16 cellular contexts compared by ENCODE assay signal in the genomic region with DNA sequence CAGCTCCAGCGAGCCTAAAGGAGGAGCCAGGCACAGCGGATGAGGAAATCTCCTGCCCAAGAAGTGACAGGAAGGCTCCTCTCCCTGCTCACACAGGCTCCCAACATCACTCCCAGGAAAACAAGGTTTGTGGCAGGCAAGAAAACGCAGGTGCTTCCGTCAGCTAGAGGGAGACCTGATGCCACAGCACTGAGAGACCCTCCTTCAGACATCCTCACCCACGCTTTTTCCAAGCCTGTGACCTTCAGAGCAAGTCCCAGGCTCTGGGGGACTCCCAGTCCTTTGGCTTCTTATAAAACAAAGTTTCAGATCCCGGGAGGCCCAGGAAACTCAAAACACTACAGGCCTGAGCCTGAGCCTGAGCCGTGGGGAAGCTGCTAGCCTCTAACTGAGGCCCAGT.
DNase-seq lines count a peak whose midpoint lies in the region; ATAC-seq and TF ChIP-seq lines count a peak whose summit lies in the region.
"Had no signal": no experiment of that assay in that cellular context is flagged by ENCODE, and none has a peak within 500 bp of the region (broad histone marks: within the 10 kb centered on the region; RNA-seq: fewer than 3 reads in every experiment).

No MANE protein-coding gene starts in this region.

- H3K4me3 Mint-ChIP-seq in mesothelial cell of epicardium: no peak overlapping the region

- DNase-seq in cardiac muscle cell (ENCODE audit: low read depth in 1 of 2, low spot score in 1 of 2) (peak; percentile 19 to 32), left cardiac atrium (no peak), mesothelial cell of epicardium (ENCODE audit: low spot score in 2 of 2, unreplicated experiment in 2 of 2) (no peak), left lobe of liver (ENCODE audit: low spot score) (no peak), NCI-H1092 treated with DMSO at 0.1 percent for 48 hours (lab: John Stamatoyannopoulos, UW) (no peak)
- DNase-seq: COR-L47, DMS153, NCI-H146, NCI-H2081 treated with DMSO at 0.1 percent for 48 hours, NCI-H2227 treated with DMSO at 0.1 percent for 48 hours, NCI-H526 had no signal

- TF ChIP-seq POLR2A in gastroesophageal sphincter (IDR thresholded peaks at IDR 0.05): no peak

- no peaks in the 10 kb centered on the region for H3K27me3 Mint-ChIP-seq in mesothelial cell of epicardium (ENCODE audit: low read depth)

- no peak for ATAC-seq in left cardiac atrium
- ATAC-seq in gastroesophageal sphincter: peak; percentile 25
- no peak for ATAC-seq in activated CD4-positive, CD25-positive, alpha-beta regulatory T cell treated with anti-CD3 and anti-CD28 coated beads, Interleukin-2, amount 50 U/mL, for 24 hours
- ATAC-seq in HG02759 (IDR thresholded peaks at IDR 0.05; ENCODE audit: unreplicated experiment): no peak
- no peak for ATAC-seq in left lobe of liver

- 41 to 67% methylated on average over 1 to 4 of the region's 7 CpGs for WGBS in gastroesophageal sphincter (ENCODE audit: low coverage in 1 of 2), 2 donors

- H3K4me1 Mint-ChIP-seq in mesothelial cell of epicardium: peaks cover 6% of the 10 kb centered on the region

- TF ChIP-seq EP300 in gastroesophageal sphincter (IDR thresholded peaks at IDR 0.05): no peak

- no peak for TF ChIP-seq CTCF in cardiac muscle cell (IDR thresholded peaks at IDR 0.05; ENCODE audit: low read depth, low read length)
- no peak for TF ChIP-seq CTCF in gastroesophageal sphincter (IDR thresholded peaks at IDR 0.05)
- no peak for TF ChIP-seq CTCF in mesothelial cell of epicardium (IDR thresholded peaks at IDR 0.05; ENCODE audit: unreplicated experiment)

- no peaks in the 10 kb centered on the region for H3K9me3 ChIP-seq in cardiac muscle cell (ENCODE audit: low read depth)
- no peaks in the 10 kb centered on the region for H3K9me3 ChIP-seq in gastroesophageal sphincter

- intact Hi-C loops in left cardiac atrium (cut with DNase I): no loop called here

- H3K4me1 ChIP-seq in cardiac muscle cell (ENCODE audit: low read depth): no peaks in the 10 kb centered on the region
- H3K4me1 ChIP-seq in gastroesophageal sphincter: peaks cover 0 to 7% (median 0%) of the 10 kb centered on the region in 3 donors

- no peaks in the 10 kb centered on the region for H3K9me3 Mint-ChIP-seq in mesothelial cell of epicardium

- no peaks in the 10 kb centered on the region for H3K36me3 ChIP-seq in cardiac muscle cell
- no peaks in the 10 kb centered on the region for H3K36me3 ChIP-seq in gastroesophageal sphincter

- peak overlapping the region; percentile 68 for H3K27ac Mint-ChIP-seq in mesothelial cell of epicardium

- H3K27me3 ChIP-seq in cardiac muscle cell (no peaks in the 10 kb centered on the region), gastroesophageal sphincter (no peaks in the 10 kb centered on the region)

- H3K4me3 ChIP-seq in cardiac muscle cell (no peak overlapping the region), gastroesophageal sphincter (no peak overlapping the region)

- no peaks in the 10 kb centered on the region for H3K36me3 Mint-ChIP-seq in mesothelial cell of epicardium

- H3K27ac ChIP-seq in cardiac muscle cell (peak overlapping the region; percentile 9), gastroesophageal sphincter (peak overlapping the region in 2 of 4 donors; percentile 35 to 56)
- H3K27ac ChIP-seq: C4-2B, RWPE1 had no signal

Comparison
In these comparisons a context has a peak if more than half of its experiments do, and no peak if none do; other contexts are left out.
1. DNase-seq: peak in cardiac muscle cell (2 of 2); none in left cardiac atrium (single experiment), mesothelial cell of epicardium (0 of 2), left lobe of liver (single experiment) and NCI-H1092 treated with DMSO at 0.1 percent for 48 hours (single experiment).